18 cellular contexts compared by ENCODE assay signal in genomic region chr11:125942276-125942611, GRCh38. TPM values are rescaled to one million over a fixed set of nuclear protein-coding genes. Genes with fewer than 3 reads are reported as not detected.
DNase-seq lines count a peak whose midpoint lies in the region; ATAC-seq and TF ChIP-seq lines count a peak whose summit lies in the region.
"Had no signal": no experiment of that assay in that cellular context is flagged by ENCODE, and none has a peak within 500 bp of the region (broad histone marks: within the 10 kb centered on the region; RNA-seq: fewer than 3 reads in every experiment).

No MANE protein-coding gene starts in this region.

- H3K27me3 ChIP-seq in left ventricle myocardium inferior (ENCODE audit: low read depth) (peaks cover 19% of the 10 kb centered on the region), PC-3 (ENCODE audit: low read length) (no peaks in the 10 kb centered on the region)
- H3K27me3 ChIP-seq: pancreas had no signal

- H3K4me1 Mint-ChIP-seq in glutamatergic neuron (ENCODE audit: low read depth, unreplicated experiment) (peaks cover 24% of the 10 kb centered on the region), type B pancreatic cell (ENCODE audit: unreplicated experiment) (peaks cover 47% of the 10 kb centered on the region)

- no peaks in the 10 kb centered on the region for H3K36me3 ChIP-seq in left ventricle myocardium inferior
- H3K36me3 ChIP-seq in PC-3 (ENCODE audit: low read depth, low read length): no peaks in the 10 kb centered on the region
- H3K36me3 ChIP-seq: pancreas had no signal

- H3K4me3 Mint-ChIP-seq in glutamatergic neuron (ENCODE audit: unreplicated experiment): peak overlapping the region; percentile 72
- H3K4me3 Mint-ChIP-seq in type B pancreatic cell: peak overlapping the region; percentile 17
- H3K4me3 Mint-ChIP-seq: CD4-positive, CD25-positive, alpha-beta regulatory T cell had no signal

- H3F3A ChIP-seq in PC-3 (ENCODE audit: low read length, unreplicated experiment): no peaks in the 10 kb centered on the region

- TF ChIP-seq CTCF in left ventricle myocardium inferior (IDR thresholded peaks at IDR 0.05; ENCODE audit: borderline replicate concordance) (peak; percentile 8), PC-3 (conservative IDR thresholded peaks at IDR 0.05; ENCODE audit: low read depth, low read length) (no peak; the same call in 1 of the 2 replicates), glutamatergic neuron (IDR thresholded peaks at IDR 0.05; ENCODE audit: partially characterized antibody, unreplicated experiment) (peak; percentile 3), type B pancreatic cell (conservative IDR thresholded peaks at IDR 0.05) (peak; percentile 8)

- no peak overlapping the region for H3K9ac ChIP-seq in PC-3 (ENCODE audit: low read length)

- no TSS peak for BruUV-seq in PC-3 (replicated peaks; lab: Mats Ljungman, UMichigan)

- H3K36me3 Mint-ChIP-seq in glutamatergic neuron (ENCODE audit: unreplicated experiment): no peaks in the 10 kb centered on the region
- no peaks in the 10 kb centered on the region for H3K36me3 Mint-ChIP-seq in type B pancreatic cell
- H3K36me3 Mint-ChIP-seq: CD4-positive, CD25-positive, alpha-beta regulatory T cell had no signal

- POLR2A ChIA-PET in PC-3 (lab: Charles Lee; ENCODE audit: unreplicated experiment): no interaction called here

- H3K9me2 ChIP-seq in PC-3 (replicated peaks; ENCODE audit: low read length): no peaks in the 10 kb centered on the region

- CTCF ChIA-PET in PC-3 (lab: Charles Lee): interaction anchor here (0.6 to 1.0 kb wide), 3 partner anchors 119 to 253 kb away, joined by 3 to 8 read pairs (median 4); no protein-coding TSS in a partner anchor

- H3K27ac ChIP-seq in left ventricle myocardium inferior (replicated peaks): peak overlapping the region; percentile 83
- no peak overlapping the region for H3K27ac ChIP-seq in PC-3 (ENCODE audit: low read length)
- H3K27ac ChIP-seq: pancreas had no signal

- peak overlapping the region; percentile 3; the same call in 1 of the 2 replicates for H3K4me2 ChIP-seq in PC-3 (ENCODE audit: low read length)

- DNase-seq in left ventricle myocardium inferior (no peak), Right ventricle myocardium superior (no peak), PC-3 (no peak), glutamatergic neuron (no peak), type B pancreatic cell (ENCODE audit: extremely low spot score, unreplicated experiment) (no peak), NCI-H187 treated with DMSO at 0.1 percent for 48 hours (lab: John Stamatoyannopoulos, UW) (no peak), HPDE6-E6E7 (ENCODE audit: extremely low spot score) (no peak)
- DNase-seq: GDM1, hippocampal formation had no signal

- H3K79me2 ChIP-seq in PC-3 (ENCODE audit: low read length): no peaks in the 10 kb centered on the region

- H3K4me3 ChIP-seq in left ventricle myocardium inferior (no peak overlapping the region), PC-3 (ENCODE audit: low read length) (no peak overlapping the region)
- H3K4me3 ChIP-seq: dorsolateral prefrontal cortex, K562, pancreas had no signal

- ATAC-seq in Right ventricle myocardium superior (ENCODE audit: poor library complexity) (no peak), PC-3 (no peak), HG03460 (IDR thresholded peaks at IDR 0.05; ENCODE audit: unreplicated experiment) (no peak)

- intact Hi-C loops in left ventricle myocardium inferior (cut with micrococcal nuclease): no loop called here
- intact Hi-C loops in Right ventricle myocardium superior (cut with DNase I): no loop called here
- intact Hi-C loops in PC-3 (cut with micrococcal nuclease): loop anchor here (1.0 to 2.0 kb wide), 2 partner anchors 119 to 252 kb away; no protein-coding TSS in a partner anchor

- H3K4me1 ChIP-seq in left ventricle myocardium inferior (peaks cover 17% of the 10 kb centered on the region), PC-3 (ENCODE audit: insufficient read depth, low read length) (peaks cover 6% of the 10 kb centered on the region; the same call in 1 of the 2 replicates)
- H3K4me1 ChIP-seq: pancreas had no signal

- peak overlapping the region; percentile 60 for H2AFZ ChIP-seq in PC-3 (ENCODE audit: low read length)

- H3K27ac Mint-ChIP-seq in glutamatergic neuron (ENCODE audit: unreplicated experiment): peak overlapping the region; percentile 94
- no peak overlapping the region for H3K27ac Mint-ChIP-seq in type B pancreatic cell

- H3K27me3 Mint-ChIP-seq in glutamatergic neuron (ENCODE audit: unreplicated experiment): peaks cover 13% of the 10 kb centered on the region
- H3K27me3 Mint-ChIP-seq in type B pancreatic cell: peaks cover 13% of the 10 kb centered on the region
- H3K27me3 Mint-ChIP-seq: CD4-positive, CD25-positive, alpha-beta regulatory T cell had no signal

- no peaks in the 10 kb centered on the region for H4K20me1 ChIP-seq in PC-3 (ENCODE audit: low read length)

- H3K9me3 Mint-ChIP-seq in glutamatergic neuron (ENCODE audit: unreplicated experiment) (peaks cover 11% of the 10 kb centered on the region), type B pancreatic cell (no peaks in the 10 kb centered on the region)

- H3K9me3 ChIP-seq in left ventricle myocardium inferior (replicated peaks) (no peaks in the 10 kb centered on the region), PC-3 (ENCODE audit: low read length) (no peaks in the 10 kb centered on the region)
- H3K9me3 ChIP-seq: pancreas had no signal

RNA-seq across cellular contexts. Expression of gene VSIG10L2, which starts 3.6 kb away (rescaled TPM):
- 0.08 TPM for total RNA-seq in left ventricle myocardium inferior
- 0.08 TPM for total RNA-seq in Right ventricle myocardium superior
- total RNA-seq in PC-3 (2014; rRNA removed): not detected in 2 replicates
- total RNA-seq in glutamatergic neuron (ENCODE audit: unreplicated experiment): not detected
- 0.31 TPM in 1 of 2 replicates, not detected in the other for total RNA-seq in type B pancreatic cell (ENCODE audit: low replicate concordance)
- total RNA-seq: cardiac septum; CD4-positive, CD25-positive, alpha-beta regulatory T cell; fibroblast of villous mesenchyme; K562; temporal lobe had no signal

RNA-seq across cellular contexts. Expression of gene DDX25, which starts 37.9 kb away (rescaled TPM):
- total RNA-seq in left ventricle myocardium inferior (0.14 TPM), Right ventricle myocardium superior (not detected), PC-3 (2014; rRNA removed) (not detected in 2 replicates), glutamatergic neuron (ENCODE audit: unreplicated experiment) (11.3 TPM), type B pancreatic cell (ENCODE audit: low replicate concordance) (0.79 and 1.8 TPM in 2 replicates)
- total RNA-seq: cardiac septum; CD4-positive, CD25-positive, alpha-beta regulatory T cell; fibroblast of villous mesenchyme; K562; right cardiac atrium had no signal

RNA-seq across cellular contexts. Expression of gene PUS3, which starts 39.2 kb away (rescaled TPM):
- total RNA-seq in left ventricle myocardium inferior (7.7 TPM), Right ventricle myocardium superior (5.1 TPM), PC-3 (2014; rRNA removed) (10.3 and 26.2 TPM in 2 replicates), glutamatergic neuron (ENCODE audit: unreplicated experiment) (12.6 TPM), type B pancreatic cell (ENCODE audit: low replicate concordance) (11.9 and 13.5 TPM in 2 replicates)

RNA-seq across cellular contexts. Expression of gene HYLS1, which starts 54.8 kb away (rescaled TPM):
- total RNA-seq in left ventricle myocardium inferior (4.5 TPM), Right ventricle myocardium superior (4.4 TPM), PC-3 (2014; rRNA removed) (16.4 and 23.5 TPM in 2 replicates), glutamatergic neuron (ENCODE audit: unreplicated experiment) (4.7 TPM), type B pancreatic cell (ENCODE audit: low replicate concordance) (4.3 and 6.5 TPM in 2 replicates)
